ENCODE assay signal across 23 cellular contexts in the genomic region with DNA sequence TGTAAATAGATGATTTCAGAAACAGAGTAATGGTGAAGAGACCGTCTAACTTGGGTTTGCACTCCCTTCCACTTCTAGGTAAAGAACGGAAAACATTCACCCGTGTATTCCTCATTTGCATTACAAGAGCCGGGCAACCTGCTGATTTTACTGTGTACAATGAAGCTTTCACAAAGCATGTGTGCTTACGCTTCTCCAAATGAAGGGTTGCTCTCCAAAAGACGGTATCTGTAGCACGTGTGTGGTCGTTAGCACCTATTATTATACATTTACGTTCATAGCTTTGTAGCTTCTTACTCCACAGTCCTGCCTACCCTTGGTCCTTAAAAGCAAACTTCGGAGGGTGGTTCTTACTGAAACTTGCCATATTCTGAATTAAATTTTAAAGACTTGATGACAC.
"Had no signal": no experiment of that assay in that cellular context is flagged by ENCODE, and none has a peak within 500 bp of the region (broad histone marks: within the 10 kb centered on the region; RNA-seq: fewer than 3 reads in every experiment).

No MANE protein-coding gene starts in this region.

- H3K36me3 ChIP-seq: ascending aorta, brain microvascular endothelial cell, vagina had no signal

- H3K27ac Mint-ChIP-seq: activated CD4-positive, alpha-beta memory T cell treated with anti-CD3 and anti-CD28 coated beads, Interleukin-2, amount 10 ng/mL, durations not matched to agents 7 days and 5 days; activated CD4-positive, alpha-beta T cell treated with anti-CD3 and anti-CD28 coated beads, Interleukin-2, amount 10 ng/mL, durations not matched to agents 24 days and 14 days; activated CD8-positive, alpha-beta memory T cell treated with anti-CD3 and anti-CD28 coated beads, Interleukin-2, amount 10 ng/mL, durations not matched to agents 7 days and 5 days; activated naive CD4-positive, alpha-beta T cell treated with anti-CD3 and anti-CD28 coated beads, Interleukin-2, amount 50 U/mL, for 24 hours; naive thymus-derived CD4-positive, alpha-beta T cell; stimulated activated naive B cell treated with anti-CD40 and anti-IgM and Interleukin-4, amounts not matched to agents 10 μg/mL and 1 μg/mL and 100 μg/mL, for 72 hours had no signal

- H3K36me3 Mint-ChIP-seq: activated CD8-positive, alpha-beta memory T cell treated with anti-CD3 and anti-CD28 coated beads, Interleukin-2, amount 10 ng/mL, durations not matched to agents 7 days and 5 days; activated naive CD4-positive, alpha-beta T cell treated with anti-CD3 and anti-CD28 coated beads, Interleukin-2, amount 50 U/mL, for 24 hours; naive thymus-derived CD4-positive, alpha-beta T cell; stimulated activated naive B cell treated with anti-CD40 and anti-IgM and Interleukin-4, amounts not matched to agents 10 μg/mL and 1 μg/mL and 100 μg/mL, for 72 hours had no signal

- H3K9me3 Mint-ChIP-seq: activated CD4-positive, alpha-beta memory T cell treated with anti-CD3 and anti-CD28 coated beads, Interleukin-2, amount 10 ng/mL, durations not matched to agents 7 days and 5 days; activated CD4-positive, alpha-beta T cell treated with anti-CD3 and anti-CD28 coated beads, Interleukin-2, amount 10 ng/mL, durations not matched to agents 24 days and 14 days; activated naive CD4-positive, alpha-beta T cell treated with anti-CD3 and anti-CD28 coated beads, Interleukin-2, amount 50 U/mL, for 24 hours; stimulated activated naive B cell treated with anti-CD40 and anti-IgM and Interleukin-4, amounts not matched to agents 10 μg/mL and 1 μg/mL and 100 μg/mL, for 72 hours had no signal

- H3K4me1 Mint-ChIP-seq: activated CD4-positive, alpha-beta memory T cell treated with anti-CD3 and anti-CD28 coated beads, Interleukin-2, amount 10 ng/mL, durations not matched to agents 7 days and 5 days; activated CD4-positive, alpha-beta T cell treated with anti-CD3 and anti-CD28 coated beads, Interleukin-2, amount 10 ng/mL, durations not matched to agents 24 days and 14 days; activated CD8-positive, alpha-beta memory T cell treated with anti-CD3 and anti-CD28 coated beads, Interleukin-2, amount 10 ng/mL, durations not matched to agents 7 days and 5 days; activated naive CD4-positive, alpha-beta T cell treated with anti-CD3 and anti-CD28 coated beads, Interleukin-2, amount 50 U/mL, for 24 hours; naive thymus-derived CD4-positive, alpha-beta T cell had no signal

- H3K4me3 ChIP-seq: ascending aorta, lung, testis, vagina had no signal

- ATAC-seq: activated CD4-positive, CD25-positive, alpha-beta regulatory T cell treated with anti-CD3 and anti-CD28 coated beads, Interleukin-2, amount 50 U/mL, for 24 hours; activated CD8-positive, alpha-beta memory T cell treated with anti-CD3 and anti-CD28 coated beads, Interleukin-2, amount 10 ng/mL, durations not matched to agents 7 days and 5 days; foreskin keratinocyte; left lobe of liver; naive thymus-derived CD4-positive, alpha-beta T cell had no signal

- H3K27me3 ChIP-seq: ascending aorta, testis, vagina had no signal

- H3K27ac ChIP-seq: ascending aorta, brain microvascular endothelial cell, foreskin keratinocyte, testis, vagina, VCaP had no signal

- H3K9me3 ChIP-seq: ascending aorta, testis, vagina had no signal

- H3K4me3 Mint-ChIP-seq: activated CD4-positive, alpha-beta memory T cell treated with anti-CD3 and anti-CD28 coated beads, Interleukin-2, amount 10 ng/mL, durations not matched to agents 7 days and 5 days; activated CD4-positive, alpha-beta T cell treated with anti-CD3 and anti-CD28 coated beads, Interleukin-2, amount 10 ng/mL, durations not matched to agents 24 days and 14 days; activated CD8-positive, alpha-beta memory T cell treated with anti-CD3 and anti-CD28 coated beads, Interleukin-2, amount 10 ng/mL, durations not matched to agents 7 days and 5 days; activated naive CD4-positive, alpha-beta T cell treated with anti-CD3 and anti-CD28 coated beads, Interleukin-2, amount 50 U/mL, for 24 hours; naive thymus-derived CD4-positive, alpha-beta T cell; stimulated activated naive B cell treated with anti-CD40 and anti-IgM and Interleukin-4, amounts not matched to agents 10 μg/mL and 1 μg/mL and 100 μg/mL, for 72 hours had no signal

- H3K4me1 ChIP-seq: ascending aorta, foreskin keratinocyte, testis, vagina had no signal

- DNase-seq: activated CD4-positive, alpha-beta memory T cell treated with anti-CD3 and anti-CD28 coated beads, Interleukin-2, amount 10 ng/mL, durations not matched to agents 7 days and 5 days; activated CD4-positive, alpha-beta T cell treated with anti-CD3 and anti-CD28 coated beads, Interleukin-2, amount 10 ng/mL, durations not matched to agents 24 days and 14 days; activated CD8-positive, alpha-beta memory T cell treated with anti-CD3 and anti-CD28 coated beads, Interleukin-2, amount 10 ng/mL, durations not matched to agents 7 days and 5 days; activated gamma-delta T cell treated with Interleukin-2 at 50 U/mL for 16 hours; activated T-cell treated with anti-CD3 and anti-CD28 coated beads for 4 hours; brain microvascular endothelial cell; dermis blood vessel endothelial cell; effector CD8-positive, alpha-beta T cell; foreskin keratinocyte; kidney; naive thymus-derived CD4-positive, alpha-beta T cell; stimulated activated CD4-positive, alpha-beta T cell treated with anti-CD3 and anti-CD28 coated beads, Interleukin-2, amount 100 ng/mL, for 48 hours; stimulated activated CD8-positive, alpha-beta memory T cell treated with anti-CD3 and anti-CD28 coated beads, Interleukin-4, amount 100 ng/mL, for 48 hours; stimulated activated naive B cell treated with anti-CD40 and anti-IgM and Interleukin-4, amounts not matched to agents 10 μg/mL and 1 μg/mL and 100 μg/mL, for 72 hours; testis; trophoblast cell had no signal
